Comparison of ENCODE assay signal across 8 cellular contexts in the genomic region with DNA sequence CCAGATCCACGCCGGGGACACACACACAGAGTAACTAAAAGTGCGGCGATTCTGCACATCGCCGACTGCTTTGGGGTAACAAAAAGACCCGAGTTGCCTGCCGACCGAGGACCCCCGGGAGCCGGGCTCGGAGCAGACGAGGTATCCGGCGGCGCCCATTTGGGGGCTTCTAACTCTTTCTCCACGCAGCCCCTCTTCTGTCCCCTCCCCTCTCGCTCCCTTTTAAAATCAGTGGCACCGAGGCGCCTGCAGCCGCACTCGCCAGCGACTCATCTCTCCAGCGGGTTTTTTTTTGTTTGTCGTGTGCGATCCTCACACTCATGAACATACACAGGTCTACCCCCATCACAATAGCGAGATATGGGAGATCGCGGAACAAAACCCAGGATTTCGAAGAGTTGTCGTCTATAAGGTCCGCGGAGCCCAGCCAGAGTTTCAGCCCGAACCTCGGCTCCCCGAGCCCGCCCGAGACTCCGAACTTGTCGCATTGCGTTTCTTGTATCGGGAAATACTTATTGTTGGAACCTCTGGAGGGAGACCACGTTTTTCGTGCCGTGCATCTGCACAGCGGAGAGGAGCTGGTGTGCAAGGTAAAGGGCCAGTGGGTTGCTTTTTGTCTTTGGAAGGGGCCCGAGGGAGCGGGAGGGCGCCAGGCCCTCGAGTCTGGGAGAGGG. TPM values are rescaled to one million over a fixed set of nuclear protein-coding genes. Genes with fewer than 3 reads are reported as not detected.
DNase-seq lines count a peak whose midpoint lies in the region; ATAC-seq and TF ChIP-seq lines count a peak whose summit lies in the region.

No MANE protein-coding gene starts in this region.

- H3K27ac ChIP-seq in endodermal cell (ENCODE audit: low read depth, low read length) (peak overlapping the region; percentile 94), urinary bladder (ENCODE audit: low read depth) (peak overlapping the region; percentile 53)

- ATAC-seq in naive thymus-derived CD8-positive, alpha-beta T cell = peak; percentile 7 to 8
- ATAC-seq in HG02610 (IDR thresholded peaks at IDR 0.05; ENCODE audit: unreplicated experiment) = no peak

- peak overlapping the region; percentile 46 for H3K9ac ChIP-seq in endodermal cell (ENCODE audit: extremely low read depth, low read length, poor library complexity, severe bottlenecking)

- POLR2A ChIA-PET in Caco-2 (lab: Charles Lee) = no interaction called here
- POLR2A ChIA-PET in naive thymus-derived CD8-positive, alpha-beta T cell (lab: Charles Lee) = interaction anchor here (0.8 to 4.2 kb wide), 15 partner anchors 7 to 885 kb away, joined by 3 to 43 read pairs (median 7); no protein-coding TSS in a partner anchor

- H3K4me3 Mint-ChIP-seq in Caco-2 (ENCODE audit: unreplicated experiment) (peak overlapping the region; percentile 71), endodermal cell (peak overlapping the region; percentile 89)
- H3K4me3 Mint-ChIP-seq in naive thymus-derived CD8-positive, alpha-beta T cell = peak overlapping the region; percentile 92 to 100 (median 100)

- H3K4me3 ChIP-seq in Caco-2 (ENCODE audit: low read depth, low read length) = peak overlapping the region; percentile 39
- peak overlapping the region; percentile 60 for H3K4me3 ChIP-seq in Jurkat, Clone E6-1 (ENCODE audit: low read length)
- H3K4me3 ChIP-seq in endodermal cell (ENCODE audit: low read length) = peak overlapping the region; percentile 86
- peak overlapping the region; percentile 78 for H3K4me3 ChIP-seq in urinary bladder (ENCODE audit: low read depth, low read length)

- 0 out of 2 replicates have a peak, but pooled peaks cover 5% of the 10 kb centered on the region for H3K4me1 ChIP-seq in Caco-2
- H3K4me1 ChIP-seq in endodermal cell (ENCODE audit: control insufficient read depth, insufficient read depth, low read length) = peaks cover 5% of the 10 kb centered on the region
- H3K4me1 ChIP-seq in urinary bladder (ENCODE audit: insufficient read depth) = peaks cover 1% of the 10 kb centered on the region

- H3K27me3 ChIP-seq in Caco-2 (replicated peaks; ENCODE audit: control insufficient read depth, insufficient read depth, low read length) (peaks cover 4% of the 10 kb centered on the region), endodermal cell (ENCODE audit: control insufficient read depth, insufficient read depth, low read length, poor library complexity, severe bottlenecking) (peaks cover 21% of the 10 kb centered on the region)

- 0% methylated on average over 28 to 50 of the region's 50 CpGs for WGBS in endodermal cell (ENCODE audit: insufficient coverage in 1 of 2, insufficient read length in 1 of 2), 2 experiments
- WGBS in urinary bladder = under 1% methylated on average over 50 of the region's 50 CpGs

- BruUV-seq in Caco-2 (replicated peaks; lab: Mats Ljungman, UMichigan) = no TSS peak

- H3K27me3 Mint-ChIP-seq in Caco-2 (ENCODE audit: insufficient read depth, unreplicated experiment) (peaks cover 30% of the 10 kb centered on the region), endodermal cell (ENCODE audit: insufficient read depth) (peaks cover 17% of the 10 kb centered on the region)
- H3K27me3 Mint-ChIP-seq in naive thymus-derived CD8-positive, alpha-beta T cell = no peaks in the 10 kb centered on the region

- H3K36me3 ChIP-seq in Caco-2 (ENCODE audit: control insufficient read depth, insufficient read depth, low read length) = no peaks in the 10 kb centered on the region
- H3K36me3 ChIP-seq in endodermal cell (ENCODE audit: control insufficient read depth, insufficient read depth, low read length) = no peaks in the 10 kb centered on the region
- no peaks in the 10 kb centered on the region for H3K36me3 ChIP-seq in urinary bladder (ENCODE audit: insufficient read depth)

- intact Hi-C loops in Caco-2 (cut with micrococcal nuclease; ENCODE audit: unreplicated experiment) = loop anchor here (1.0 to 5.0 kb wide), 6 partner anchors 181 to 887 kb away; no protein-coding TSS in a partner anchor

- TF ChIP-seq CTCF in Caco-2 (IDR thresholded peaks at IDR 0.05; ENCODE audit: insufficient read depth in 1 of 2, low read depth in 1 of 2, low read length in 1 of 2, severe bottlenecking in 1 of 2, unreplicated experiment in 1 of 2) (no peak), endodermal cell (conservative IDR thresholded peaks at IDR 0.05) (no peak)

- no peaks in the 10 kb centered on the region for H3K9me3 Mint-ChIP-seq in Caco-2 (ENCODE audit: unreplicated experiment)
- H3K9me3 Mint-ChIP-seq in endodermal cell = no peaks in the 10 kb centered on the region
- no peaks in the 10 kb centered on the region for H3K9me3 Mint-ChIP-seq in naive thymus-derived CD8-positive, alpha-beta T cell

- H3K9me3 ChIP-seq in Caco-2 (no peaks in the 10 kb centered on the region), endodermal cell (ENCODE audit: control insufficient read depth, low read length) (no peaks in the 10 kb centered on the region)

- DNase-seq in Caco-2 (no peak), endodermal cell (peak; percentile 77), HT-29 (ENCODE audit: low spot score) (no peak)
- DNase-seq in Jurkat, Clone E6-1 (ENCODE audit: low read depth, low spot score) = no peak
- DNase-seq in activated CD4-positive, alpha-beta T cell treated with anti-CD3 and anti-CD28 coated beads, Interleukin-2, amount 50 U/mL, for 48 hours = peak; percentile 31 to 43
- peak in 7 of 10 donors; percentile 11 to 41 (median 28) for DNase-seq in naive thymus-derived CD8-positive, alpha-beta T cell

- CTCF ChIA-PET in Caco-2 (lab: Charles Lee) = interaction anchor here (0.6 to 3.2 kb wide), 5 partner anchors 9 to 818 kb away, joined by 4 to 31 read pairs (median 5); no protein-coding TSS in a partner anchor

- H3K36me3 Mint-ChIP-seq in Caco-2 (ENCODE audit: insufficient read depth, unreplicated experiment) = no peaks in the 10 kb centered on the region
- H3K36me3 Mint-ChIP-seq in endodermal cell (ENCODE audit: low read depth) = peaks cover under 1% of the 10 kb centered on the region
- H3K36me3 Mint-ChIP-seq in naive thymus-derived CD8-positive, alpha-beta T cell = peaks cover 0 to 15% (median 2%) of the 10 kb centered on the region in 3 donors

- H3K27ac Mint-ChIP-seq in Caco-2 (ENCODE audit: unreplicated experiment) (no peak overlapping the region), endodermal cell (peak overlapping the region; percentile 91)
- H3K27ac Mint-ChIP-seq in naive thymus-derived CD8-positive, alpha-beta T cell = peak overlapping the region; percentile 90 to 98 (median 96)

- H3K4me1 Mint-ChIP-seq in Caco-2 (ENCODE audit: low read depth, unreplicated experiment) (no peaks in the 10 kb centered on the region), endodermal cell (peaks cover 39% of the 10 kb centered on the region)
- peaks cover 38 to 69% (median 62%) of the 10 kb centered on the region in 4 donors for H3K4me1 Mint-ChIP-seq in naive thymus-derived CD8-positive, alpha-beta T cell

RNA-seq across cellular contexts. Expression of a gene that starts 1.4 kb away (rescaled TPM):
- total RNA-seq in Caco-2 (2022) = 2.9 and 3.6 TPM in 2 replicates
- 16.1 TPM for polyA plus RNA-seq in Jurkat, Clone E6-1 (2012; ENCODE audit: insufficient read depth, insufficient read length)
- total RNA-seq in endodermal cell = 10 to 100 TPM; 23.8 to 29.8 TPM
- 91.6 TPM for polyA plus RNA-seq in endodermal cell (2013, experiment 1 of 2)
- 87.1 TPM for polyA plus RNA-seq in endodermal cell (2013, experiment 2 of 2)
- total RNA-seq in naive thymus-derived CD8-positive, alpha-beta T cell = 10 to 100 TPM; 77.0 to 85.1 TPM
- 10 to 100 TPM; 22.5 to 30.5 (median 27.4) TPM for polyA plus RNA-seq in naive thymus-derived CD8-positive, alpha-beta T cell
- 51.3 TPM for total RNA-seq in urinary bladder
- 27.5 TPM for polyA plus RNA-seq in urinary bladder
- 5.7 and 8.6 TPM in 2 replicates for total RNA-seq in HT-29 (2014; rRNA removed; shearing (Covaris generic))

Comparison
In these comparisons a context has a peak if more than half of its experiments do, and no peak if none do; other contexts are left out.
1. DNase-seq: peak in activated CD4-positive, alpha-beta T cell treated with anti-CD3 and anti-CD28 coated beads, Interleukin-2, amount 50 U/mL, for 48 hours (2 of 2), endodermal cell (single experiment) and naive thymus-derived CD8-positive, alpha-beta T cell (7 of 10); none in Caco-2 (0 of 2), Jurkat, Clone E6-1 (single experiment) and HT-29 (single experiment).
2. Peak in every context shown above with its lines, with median percentiles within 50 percentile points of each other: H3K4me3 ChIP-seq and H3K4me3 Mint-ChIP-seq.